ENCODE assay signal across 22 cellular contexts in the genomic region with DNA sequence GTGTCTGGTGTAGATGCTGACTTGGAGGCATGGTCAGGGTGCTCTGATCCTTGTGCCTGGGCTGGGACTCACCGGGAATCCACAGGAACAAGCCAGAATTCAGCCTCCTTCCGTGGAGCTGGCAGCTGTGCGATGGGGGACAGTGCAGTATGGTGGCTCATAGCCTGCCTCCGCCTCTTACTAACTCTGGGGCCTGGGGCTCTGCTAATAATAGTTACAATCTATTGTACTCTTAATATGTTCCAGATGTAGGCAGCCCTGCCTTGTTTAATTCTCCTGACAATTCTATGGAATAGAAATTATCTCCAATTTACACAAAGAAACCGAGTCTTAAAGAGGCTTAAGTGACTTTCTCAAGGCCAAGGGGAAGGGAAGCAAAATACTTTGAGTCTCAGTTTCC.
"Had no signal": no experiment of that assay in that cellular context is flagged by ENCODE, and none has a peak within 500 bp of the region (broad histone marks: within the 10 kb centered on the region; RNA-seq: fewer than 3 reads in every experiment).

No MANE protein-coding gene starts in this region.

- ATAC-seq: activated naive CD4-positive, alpha-beta T cell treated with anti-CD3 and anti-CD28 coated beads, Interleukin-2, amount 50 U/mL, for 72 hours; lower lobe of right lung; natural killer cell had no signal

- DNase-seq: activated CD4-positive, alpha-beta T cell treated with anti-CD3 and anti-CD28 coated beads for 1 hour; activated gamma-delta T cell treated with Interleukin-2 at 50 U/mL for 16 hours; effector memory CD4-positive, alpha-beta T cell; foreskin melanocyte; glutamatergic neuron; hypothalamus; lower lobe of right lung; natural killer cell; stimulated activated CD4-positive, alpha-beta T cell treated with anti-CD3 and anti-CD28 coated beads, Interleukin-12 subunit alpha, Interleukin-12 subunit beta, amount 100 ng/mL, for 4 hours; stimulated activated CD4-positive, alpha-beta T cell treated with anti-CD3 and anti-CD28 coated beads, Interleukin-1b, Interleukin-23, amount 100 ng/mL, for 48 hours; stimulated activated CD8-positive, alpha-beta memory T cell treated with anti-CD3 and anti-CD28 coated beads, Interleukin-4, amount 100 ng/mL, for 48 hours; stimulated activated naive CD4-positive, alpha-beta T cell; T-helper 2 cell; thyroid gland; WERI-Rb-1 had no signal

- H3K36me3 Mint-ChIP-seq: activated naive CD4-positive, alpha-beta T cell treated with anti-CD3 and anti-CD28 coated beads, Interleukin-2, amount 50 U/mL, for 72 hours; natural killer cell had no signal

- H3K4me3 Mint-ChIP-seq: dendritic cell treated with granulocyte-macrophage colony-stimulating factor and Interleukin-4, amounts not matched to agents 40 ng/mL and 50 ng/mL, for 4 days; natural killer cell had no signal

- H3K4me3 ChIP-seq: cardiac muscle cell, esophagus muscularis mucosa, lower lobe of right lung, thyroid gland had no signal

- H3K27me3 ChIP-seq: cardiac muscle cell, thyroid gland had no signal

- H3K4me1 Mint-ChIP-seq: natural killer cell had no signal

- H3K27ac ChIP-seq: cardiac muscle cell, esophagus muscularis mucosa, lower lobe of right lung, thyroid gland, WERI-Rb-1 had no signal

- H3K36me3 ChIP-seq: cardiac muscle cell, esophagus muscularis mucosa, lower lobe of right lung, thyroid gland, WERI-Rb-1 had no signal

- H3K9me3 Mint-ChIP-seq: activated naive CD4-positive, alpha-beta T cell treated with anti-CD3 and anti-CD28 coated beads, Interleukin-2, amount 50 U/mL, for 72 hours; dendritic cell treated with granulocyte-macrophage colony-stimulating factor and Interleukin-4, amounts not matched to agents 40 ng/mL and 50 ng/mL, for 4 days; natural killer cell had no signal

- FAIRE-seq: endothelial cell of umbilical vein, keratinocyte, urothelium cell line had no signal

- H3K27ac Mint-ChIP-seq: activated naive CD4-positive, alpha-beta T cell treated with anti-CD3 and anti-CD28 coated beads, Interleukin-2, amount 50 U/mL, for 72 hours; dendritic cell treated with granulocyte-macrophage colony-stimulating factor and Interleukin-4, amounts not matched to agents 40 ng/mL and 50 ng/mL, for 4 days; natural killer cell had no signal

- H3K9me3 ChIP-seq: esophagus muscularis mucosa, lower lobe of right lung, thyroid gland had no signal
